ENCODE assay signal across 27 cellular contexts in genomic region chr2:103284750-103285149, GRCh38.
"Had no signal": no experiment of that assay in that cellular context is flagged by ENCODE, and none has a peak within 500 bp of the region (broad histone marks: within the 10 kb centered on the region; RNA-seq: fewer than 3 reads in every experiment).

No MANE protein-coding gene starts in this region.

- H3K27me3 ChIP-seq: adrenal gland, body of pancreas, neutrophil, testis, transverse colon had no signal

- ATAC-seq: body of pancreas; mucosa of descending colon; sciatic nerve; stimulated activated naive CD8-positive, alpha-beta T cell treated with anti-CD3 and anti-CD28 coated beads, Interleukin-15, Interleukin-2, amounts not matched to agents 100 U/mL and 50 U/mL, for 24 hours had no signal

- H3K4me1 ChIP-seq: adrenal gland, body of pancreas, left ventricle myocardium inferior, testis, transverse colon had no signal

- H3K27me3 Mint-ChIP-seq: activated naive CD8-positive, alpha-beta T cell treated with anti-CD3 and anti-CD28 coated beads for 36 hours had no signal

- DNase-seq: activated CD4-positive, alpha-beta T cell treated with anti-CD3 and anti-CD28 coated beads for 4 hours; activated CD4-positive, alpha-beta T cell treated with anti-CD3 and anti-CD28 coated beads, Interleukin-2, amount 50 U/mL, for 4 hours; activated CD8-positive, alpha-beta memory T cell treated with anti-CD3 and anti-CD28 coated beads for 24 hours; activated effector memory CD4-positive, alpha-beta T cell treated with anti-CD3 and anti-CD28 coated beads, Interleukin-2, amount 50 U/mL, for 16 hours; activated naive CD4-positive, alpha-beta T cell treated with anti-CD3 and anti-CD28 coated beads for 36 hours; activated naive CD8-positive, alpha-beta T cell treated with anti-CD3 and anti-CD28 coated beads for 36 hours; adrenal gland; aorta; body of pancreas; dermis blood vessel endothelial cell; effector CD4-positive, alpha-beta T cell; head of caudate nucleus; islet precursor cell; left ventricle myocardium inferior; mucosa of descending colon; stimulated activated CD4-positive, alpha-beta T cell treated with anti-CD3 and anti-CD28 coated beads, Interleukin-12 subunit alpha, Interleukin-12 subunit beta, amount 100 ng/mL, for 4 hours; stimulated activated CD4-positive, alpha-beta T cell treated with anti-CD3 and anti-CD28 coated beads, Interleukin-4, amount 100 ng/mL, for 1 hour; stimulated activated naive CD8-positive, alpha-beta T cell treated with anti-CD3 and anti-CD28 coated beads, Interleukin-15, Interleukin-2, amounts not matched to agents 100 U/mL and 50 U/mL, for 24 hours; testis; transverse colon had no signal

- H3K27ac Mint-ChIP-seq: activated naive CD4-positive, alpha-beta T cell treated with anti-CD3 and anti-CD28 coated beads for 36 hours; activated naive CD8-positive, alpha-beta T cell treated with anti-CD3 and anti-CD28 coated beads for 36 hours; activated T-helper 1 cell treated with anti-CD3 and anti-CD28 coated beads, Interleukin-12 subunit alpha, Interleukin-12 subunit beta, Interleukin-2, Interleukin-4 antibody, amounts not matched to agents 30 ng/mL and 10 ng/mL and 1 ng/mL, durations not matched to agents 14 hours and 24 hours and 36 hours; nephron; T-helper 2 cell treated with Interferon-gamma antibody and Interleukin-4, amounts not matched to agents 5 μg/mL and 100 μg/mL, for 36 hours had no signal

- H3K4me3 ChIP-seq: adrenal gland, body of pancreas, left ventricle myocardium inferior, lung, mucosa of descending colon, skin epidermis, testis, transverse colon had no signal

- H3K4me1 Mint-ChIP-seq: activated naive CD8-positive, alpha-beta T cell treated with anti-CD3 and anti-CD28 coated beads for 36 hours; nephron had no signal

- H3K36me3 ChIP-seq: adrenal gland, left ventricle myocardium inferior, neutrophil, transverse colon had no signal

- H3K9me3 Mint-ChIP-seq: activated naive CD8-positive, alpha-beta T cell treated with anti-CD3 and anti-CD28 coated beads for 36 hours; activated T-helper 1 cell treated with anti-CD3 and anti-CD28 coated beads, Interleukin-12 subunit alpha, Interleukin-12 subunit beta, Interleukin-2, Interleukin-4 antibody, amounts not matched to agents 30 ng/mL and 10 ng/mL and 1 ng/mL, durations not matched to agents 14 hours and 24 hours and 36 hours; nephron had no signal

- H3K36me3 Mint-ChIP-seq: activated naive CD8-positive, alpha-beta T cell treated with anti-CD3 and anti-CD28 coated beads for 36 hours had no signal

- H3K9me3 ChIP-seq: adrenal gland, body of pancreas, left ventricle myocardium inferior, mucosa of descending colon, neutrophil, testis, transverse colon had no signal

- H3K27ac ChIP-seq: adrenal gland, body of pancreas, left ventricle myocardium inferior, neutrophil, skin epidermis, testis, transverse colon had no signal

- H3K4me3 Mint-ChIP-seq: activated naive CD4-positive, alpha-beta T cell treated with anti-CD3 and anti-CD28 coated beads for 36 hours; activated naive CD8-positive, alpha-beta T cell treated with anti-CD3 and anti-CD28 coated beads for 36 hours; activated T-helper 1 cell treated with anti-CD3 and anti-CD28 coated beads, Interleukin-12 subunit alpha, Interleukin-12 subunit beta, Interleukin-2, Interleukin-4 antibody, amounts not matched to agents 30 ng/mL and 10 ng/mL and 1 ng/mL, durations not matched to agents 14 hours and 24 hours and 36 hours; nephron; T-helper 2 cell treated with Interferon-gamma antibody and Interleukin-4, amounts not matched to agents 5 μg/mL and 100 μg/mL, for 36 hours had no signal
